ENCODE assay signal across 8 cellular contexts in genomic region chr19:11558881-11559828, GRCh38. TPM values are rescaled to one million over a fixed set of nuclear protein-coding genes. Genes with fewer than 3 reads are reported as not detected.
A peak's percentile ranks its signal among the peaks of the same experiment; 100 is the strongest.
DNase-seq lines count a peak whose midpoint lies in the region; ATAC-seq and TF ChIP-seq lines count a peak whose summit lies in the region.

TSS of gene ELOF1 (minus strand) at chr19:11559230. CDS start at chr19:11554347, 4,883 bp downstream.

- H3K27me3 Mint-ChIP-seq in CD4-positive, alpha-beta T cell: no peaks in the 10 kb centered on the region

- H3K27me3 ChIP-seq in CD4-positive, alpha-beta T cell (ENCODE audit: control insufficient read depth, insufficient read depth, low read length): no peaks in the 10 kb centered on the region
- no peaks in the 10 kb centered on the region for H3K27me3 ChIP-seq in lower lobe of right lung (ENCODE audit: low read depth)

- no peaks in the 10 kb centered on the region for H3K9me3 Mint-ChIP-seq in CD4-positive, alpha-beta T cell

- peak; percentile 93 for ATAC-seq in CD4-positive, alpha-beta T cell (ENCODE audit: poor library complexity)
- peak; percentile 74 for ATAC-seq in GM19452 (IDR thresholded peaks at IDR 0.05; ENCODE audit: unreplicated experiment)
- ATAC-seq in lower lobe of right lung: peak; percentile 98

- peak within 1 kb of the TSS; percentile 79 for H3K27ac Mint-ChIP-seq in CD4-positive, alpha-beta T cell

- no peaks in the 10 kb centered on the region for H3K9me3 ChIP-seq in CD4-positive, alpha-beta T cell (ENCODE audit: control insufficient read depth, low read length)
- no peaks in the 10 kb centered on the region for H3K9me3 ChIP-seq in lower lobe of right lung

- peak; percentile 90 to 97 (median 95) for DNase-seq in CD4-positive, alpha-beta T cell
- DNase-seq in HS-5 (ENCODE audit: low read depth) (peak; percentile 97), NK-92 (lab: John Stamatoyannopoulos, UW; ENCODE audit: unreplicated experiment) (peak; percentile 87), lower lobe of right lung (peak; percentile 99)
- DNase-seq in activated CD8-positive, alpha-beta memory T cell treated with anti-CD3 and anti-CD28 coated beads for 1 hour (ENCODE audit: extremely low read depth in 1 of 2, low read depth in 1 of 2): peak; percentile 89 to 94
- DNase-seq in effector CD4-positive, alpha-beta T cell: peak; percentile 97
- peak; percentile 92 to 97 (median 95) for DNase-seq in stimulated activated CD4-positive, alpha-beta T cell treated with anti-CD3 and anti-CD28 coated beads, TNF-alpha, amount 100 ng/mL, for 24 hours (ENCODE audit: low read depth in 3 of 3)

- H3K4me3 Mint-ChIP-seq in CD4-positive, alpha-beta T cell: peak within 1 kb of the TSS; percentile 96

- CTCF ChIA-PET in CD4-positive, alpha-beta T cell (lab: Charles Lee): interaction anchor here (0.7 to 1.4 kb wide), 7 partner anchors 22 to 430 kb away, joined by 3 to 8 read pairs (median 4); partner anchors contain the start of genes ECSIT, ELAVL3 and PRKCSH

- peaks cover 22% of the 10 kb centered on the region for H3K36me3 ChIP-seq in lower lobe of right lung

- intact Hi-C loops in CD4-positive, alpha-beta T cell (cut with DNase I, micrococcal nuclease): loop anchor here (1.0 to 2.0 kb wide), 3 partner anchors 20 to 54 kb away; partner anchors contain the start of genes ECSIT (in 2 of the 2) and ZNF653 (in 1 of the 2)
- intact Hi-C loops in lower lobe of right lung (cut with DNase I): no loop called here

- H3K27ac ChIP-seq in CD4-positive, alpha-beta T cell (ENCODE audit: low read depth, low read length): peak within 1 kb of the TSS; percentile 64
- H3K27ac ChIP-seq in lower lobe of right lung: peak within 1 kb of the TSS; percentile 83

- peaks cover 34% of the 10 kb centered on the region for H3K4me1 ChIP-seq in lower lobe of right lung

- peak within 1 kb of the TSS; percentile 88 for H3K4me3 ChIP-seq in lower lobe of right lung

- no peak for TF ChIP-seq CTCF in CD4-positive, alpha-beta T cell (IDR thresholded peaks at IDR 0.05)
- TF ChIP-seq CTCF in lower lobe of right lung (IDR thresholded peaks at IDR 0.05): no peak

- H3K36me3 Mint-ChIP-seq in CD4-positive, alpha-beta T cell (ENCODE audit: low read depth): peaks cover 32% of the 10 kb centered on the region

- POLR2A ChIA-PET in CD4-positive, alpha-beta T cell (lab: Charles Lee): interaction anchor here (0.6 to 2.7 kb wide), 10 partner anchors 17 to 800 kb away, joined by 3 to 11 read pairs (median 6); partner anchors contain the start of genes ECSIT, ODAD3, PRKCSH and SWSAP1

- H3K4me1 Mint-ChIP-seq in CD4-positive, alpha-beta T cell (ENCODE audit: low read depth): peaks cover 41% of the 10 kb centered on the region

RNA-seq across cellular contexts. Expression of gene ELOF1, which starts in this region (rescaled TPM):
- 10 to 100 TPM; 31.8 to 33.2 TPM for total RNA-seq in CD4-positive, alpha-beta T cell
- 44.3 TPM for total RNA-seq in lower lobe of right lung

Comparison
In these comparisons a context has a peak if more than half of its experiments do, and no peak if none do; other contexts are left out.
1. Peak in every context shown above with its lines: DNase-seq, ATAC-seq, H3K4me3 ChIP-seq and H3K27ac ChIP-seq.